8 cellular contexts compared by ENCODE assay signal in genomic region chr10:133378251-133379096, GRCh38. TPM values are rescaled to one million over a fixed set of nuclear protein-coding genes. Genes with fewer than 3 reads are reported as not detected.
DNase-seq lines count a peak whose midpoint lies in the region; ATAC-seq and TF ChIP-seq lines count a peak whose summit lies in the region.

No MANE protein-coding gene starts in this region.

- H3K9me3 Mint-ChIP-seq in CD4-positive, alpha-beta T cell, result no peaks in the 10 kb centered on the region
- no peaks in the 10 kb centered on the region for H3K9me3 Mint-ChIP-seq in progenitor cell of endocrine pancreas (ENCODE audit: low read depth)

- peak; percentile 39 to 66 (median 50) for DNase-seq in CD4-positive, alpha-beta T cell
- DNase-seq in HK-2 (ENCODE audit: unreplicated experiment) (peak; percentile 51), T follicular helper cell (ENCODE audit: low read depth) (peak; percentile 41), astrocyte of the spinal cord (ENCODE audit: low read depth, low spot score) (peak; percentile 41), hepatic stellate cell (ENCODE audit: low spot score) (peak; percentile 78), progenitor cell of endocrine pancreas (ENCODE audit: low spot score, unreplicated experiment) (no peak), NCI-H187 treated with DMSO at 0.1 percent for 48 hours (lab: John Stamatoyannopoulos, UW) (no peak)

- H3K9me3 ChIP-seq in CD4-positive, alpha-beta T cell (ENCODE audit: control insufficient read depth, low read length), result no peaks in the 10 kb centered on the region

- peak overlapping the region; percentile 87 for H3K4me3 Mint-ChIP-seq in CD4-positive, alpha-beta T cell
- H3K4me3 Mint-ChIP-seq in progenitor cell of endocrine pancreas (ENCODE audit: low read depth), result peak overlapping the region; percentile 71

- intact Hi-C loops in CD4-positive, alpha-beta T cell (cut with DNase I, micrococcal nuclease), result loop anchor here (2.0 to 5.0 kb wide), 3 partner anchors 50 to 1071 kb away; partner anchors contain the start of genes INPP5A (in 1 of the 2) and STK32C (in 1 of the 2)

- POLR2A ChIA-PET in CD4-positive, alpha-beta T cell (lab: Charles Lee), result interaction anchor here (0.9 to 3.5 kb wide), 5 partner anchors 9 to 49 kb away, joined by 3 to 19 read pairs (median 7); partner anchors contain the start of gene CALY

- H3K4me1 Mint-ChIP-seq in CD4-positive, alpha-beta T cell (ENCODE audit: low read depth), result peaks cover 4% of the 10 kb centered on the region
- peaks cover 4% of the 10 kb centered on the region for H3K4me1 Mint-ChIP-seq in progenitor cell of endocrine pancreas (ENCODE audit: low read depth)

- no peaks in the 10 kb centered on the region for H3K36me3 Mint-ChIP-seq in CD4-positive, alpha-beta T cell (ENCODE audit: low read depth)
- H3K36me3 Mint-ChIP-seq in progenitor cell of endocrine pancreas (ENCODE audit: insufficient read depth), result no peaks in the 10 kb centered on the region

- H3K27ac Mint-ChIP-seq in CD4-positive, alpha-beta T cell, result peak overlapping the region; percentile 24
- H3K27ac Mint-ChIP-seq in progenitor cell of endocrine pancreas, result no peak overlapping the region

- in situ Hi-C loops in astrocyte of the spinal cord (cut with HindIII; ENCODE audit: low sequenced_read_pairs), result no loop called here

- H3K27me3 ChIP-seq in CD4-positive, alpha-beta T cell (ENCODE audit: control insufficient read depth, insufficient read depth, low read length), result no peaks in the 10 kb centered on the region

- peak overlapping the region; percentile 40 for H3K27ac ChIP-seq in CD4-positive, alpha-beta T cell (ENCODE audit: low read depth, low read length)

- peak; percentile 58 for ATAC-seq in CD4-positive, alpha-beta T cell (ENCODE audit: poor library complexity)
- peak; percentile 43 for ATAC-seq in GM19397 (IDR thresholded peaks at IDR 0.05; ENCODE audit: unreplicated experiment)

- no peak for TF ChIP-seq CTCF in CD4-positive, alpha-beta T cell (IDR thresholded peaks at IDR 0.05)
- no peak for TF ChIP-seq CTCF in astrocyte of the spinal cord (IDR thresholded peaks at IDR 0.05; ENCODE audit: low read depth, low read length)
- no peak for TF ChIP-seq CTCF in progenitor cell of endocrine pancreas (IDR thresholded peaks at IDR 0.05; ENCODE audit: unreplicated experiment)

- no peaks in the 10 kb centered on the region for H3K27me3 Mint-ChIP-seq in CD4-positive, alpha-beta T cell
- H3K27me3 Mint-ChIP-seq in progenitor cell of endocrine pancreas, result peaks cover 33% of the 10 kb centered on the region

- peak overlapping the region; percentile 63 for H3K4me3 ChIP-seq in astrocyte of the spinal cord (ENCODE audit: low read depth, low read length)

- CTCF ChIA-PET in CD4-positive, alpha-beta T cell (lab: Charles Lee), result interaction anchor here (1.3 kb wide), 1 partner anchor 49 kb away, joined by 5 read pairs; no protein-coding TSS in a partner anchor

RNA-seq across cellular contexts. Expression of gene PAOX, which starts 0.6 kb away (rescaled TPM):
- total RNA-seq in CD4-positive, alpha-beta T cell, result 1 to 10 TPM; 1.9 to 2.6 TPM
- total RNA-seq in progenitor cell of endocrine pancreas, result 11.9 and 14.1 TPM in 2 replicates

RNA-seq across cellular contexts. Expression of gene ECHS1, which starts 5.3 kb away (rescaled TPM):
- 1 to 10 TPM; 7.6 to 8.3 TPM for total RNA-seq in CD4-positive, alpha-beta T cell
- total RNA-seq in progenitor cell of endocrine pancreas, result 89.7 and 91.4 TPM in 2 replicates

RNA-seq across cellular contexts. Expression of gene MTG1, which starts 15.5 kb away (rescaled TPM):
- 10 to 100 TPM; 28.5 to 34.9 TPM for total RNA-seq in CD4-positive, alpha-beta T cell
- 137 and 139 TPM in 2 replicates for total RNA-seq in progenitor cell of endocrine pancreas

RNA-seq across cellular contexts. Expression of gene FUOM, which starts 20.7 kb away (rescaled TPM):
- total RNA-seq in CD4-positive, alpha-beta T cell, result 10 to 100 TPM; 10.3 to 11.7 TPM
- 14.7 and 16.2 TPM in 2 replicates for total RNA-seq in progenitor cell of endocrine pancreas

RNA-seq across cellular contexts. Expression of gene PRAP1, which starts 31.3 kb away (rescaled TPM):
- total RNA-seq in CD4-positive, alpha-beta T cell, result not detected
- total RNA-seq in progenitor cell of endocrine pancreas, result 0.62 TPM in 1 of 2 replicates, not detected in the other

Comparison
In these comparisons a context has a peak if more than half of its experiments do, and no peak if none do; other contexts are left out.
1. DNase-seq: peak in CD4-positive, alpha-beta T cell (10 of 10), HK-2 (single experiment), T follicular helper cell (single experiment), astrocyte of the spinal cord (single experiment) and hepatic stellate cell (single experiment); none in progenitor cell of endocrine pancreas (single experiment) and NCI-H187 treated with DMSO at 0.1 percent for 48 hours (single experiment).